In the genomic region with DNA sequence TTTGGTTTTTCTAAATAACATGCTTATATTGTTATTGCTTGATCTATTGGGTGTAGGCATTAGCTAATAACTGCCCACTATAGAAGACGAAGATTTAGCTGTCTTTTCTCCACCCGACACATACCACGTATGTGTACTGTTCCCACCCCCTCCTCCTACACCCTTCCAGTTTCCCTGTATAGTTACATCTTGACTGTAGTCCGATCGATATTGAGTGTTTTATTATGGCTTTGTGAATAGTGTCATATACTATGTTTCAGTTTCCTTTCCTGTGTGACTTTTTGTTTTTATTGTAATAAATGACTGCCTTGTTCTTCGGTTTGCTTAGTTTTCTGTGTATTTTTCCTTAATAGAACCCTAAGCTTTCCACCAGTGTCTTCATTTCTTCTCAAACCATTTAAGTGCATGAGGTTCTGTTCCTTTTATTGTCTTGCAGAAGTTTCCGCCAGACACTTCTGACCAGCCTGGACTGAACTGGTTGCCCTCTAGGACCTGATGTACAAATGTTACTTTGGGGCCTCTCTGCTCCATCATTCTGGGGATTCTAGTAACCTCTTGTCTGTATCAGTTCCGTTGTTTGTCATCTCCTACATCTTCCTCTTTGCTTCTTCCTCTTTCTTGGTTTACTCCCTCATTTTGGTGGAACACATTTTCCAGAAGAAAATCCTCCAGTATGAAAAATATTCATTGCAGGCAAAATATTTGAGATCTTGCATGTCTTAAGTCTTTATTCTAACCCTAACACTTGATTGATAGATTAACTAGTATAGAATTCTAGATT, we compare ENCODE assay signal across 11 cellular contexts.
DNase-seq lines count a peak whose midpoint lies in the region; ATAC-seq lines count a peak whose summit lies in the region.
"Had no signal": no experiment of that assay in that cellular context is flagged by ENCODE, and none has a peak within 500 bp of the region (broad histone marks: within the 10 kb centered on the region; RNA-seq: fewer than 3 reads in every experiment).

No MANE protein-coding gene starts in this region.

- no peak overlapping the region for H4K91ac ChIP-seq in mesenchymal stem cell (ENCODE audit: low read length)

- peaks cover 60% of the 10 kb centered on the region for H3K4me1 Mint-ChIP-seq in dendritic cell treated with granulocyte-macrophage colony-stimulating factor and Interleukin-4, amounts not matched to agents 40 ng/mL and 50 ng/mL, for 4 days (ENCODE audit: low read depth)

- no peaks in the 10 kb centered on the region for H3K4me1 ChIP-seq in mesenchymal stem cell (ENCODE audit: control insufficient read depth, insufficient read depth, low read depth, low read length)

- H2BK12ac ChIP-seq in mesenchymal stem cell (ENCODE audit: low read length in 2 of 2): no peak overlapping the region

- no peak overlapping the region for H2AK5ac ChIP-seq in mesenchymal stem cell (ENCODE audit: low read length, severe bottlenecking)

- no peak overlapping the region for H2AFZ ChIP-seq in mesenchymal stem cell (ENCODE audit: low read depth, low read length)

- no peak overlapping the region for H2BK120ac ChIP-seq in mesenchymal stem cell (ENCODE audit: low read depth, low read length)

- no peak overlapping the region for H3K18ac ChIP-seq in mesenchymal stem cell (ENCODE audit: low read depth in 1 of 2, low read length in 2 of 2)

- H3K4me2 ChIP-seq in mesenchymal stem cell (ENCODE audit: low read length, poor library complexity, severe bottlenecking): no peak overlapping the region

- H3K36me3 ChIP-seq in mesenchymal stem cell (ENCODE audit: control insufficient read depth in 1 of 2, insufficient read depth in 2 of 2, low read depth in 1 of 2, low read length in 2 of 2): no peaks in the 10 kb centered on the region
- H3K36me3 ChIP-seq: pancreas had no signal

- H3K9me3 Mint-ChIP-seq in dendritic cell treated with granulocyte-macrophage colony-stimulating factor and Interleukin-4, amounts not matched to agents 40 ng/mL and 50 ng/mL, for 4 days: peaks cover 5% of the 10 kb centered on the region

- H2BK15ac ChIP-seq in mesenchymal stem cell (ENCODE audit: low read depth, poor library complexity, severe bottlenecking): no peak overlapping the region

- no peak overlapping the region for H3K9ac ChIP-seq in mesenchymal stem cell (ENCODE audit: low read length)

- peak; percentile 42 for ATAC-seq in GM18519 (IDR thresholded peaks at IDR 0.05; ENCODE audit: low FRiP score, unreplicated experiment)
- peak; percentile 60 for ATAC-seq in GM21423 (IDR thresholded peaks at IDR 0.05; ENCODE audit: unreplicated experiment)
- ATAC-seq in HG03432 (IDR thresholded peaks at IDR 0.05; ENCODE audit: unreplicated experiment): peak; percentile 75

- H3K4ac ChIP-seq in mesenchymal stem cell (ENCODE audit: low read depth in 1 of 2, low read length in 2 of 2): no peak overlapping the region

- no peak overlapping the region for H3K27ac ChIP-seq in mesenchymal stem cell (ENCODE audit: low read length, poor library complexity, severe bottlenecking)
- H3K27ac ChIP-seq: pancreas had no signal

- 84% methylated on average over 6 of the region's 8 CpGs for WGBS in mesenchymal stem cell

- H4K8ac ChIP-seq in mesenchymal stem cell (ENCODE audit: low read length): no peak overlapping the region

- peak overlapping the region; percentile 88 for H3K27ac Mint-ChIP-seq in dendritic cell treated with granulocyte-macrophage colony-stimulating factor and Interleukin-4, amounts not matched to agents 40 ng/mL and 50 ng/mL, for 4 days
- H3K27ac Mint-ChIP-seq: brain had no signal

- H3K14ac ChIP-seq in mesenchymal stem cell (ENCODE audit: low read length in 2 of 2): no peak overlapping the region

- no peaks in the 10 kb centered on the region for H3K79me1 ChIP-seq in mesenchymal stem cell (replicated peaks; ENCODE audit: low read length, poor library complexity, severe bottlenecking)

- H3K27me3 Mint-ChIP-seq in dendritic cell treated with granulocyte-macrophage colony-stimulating factor and Interleukin-4, amounts not matched to agents 40 ng/mL and 50 ng/mL, for 4 days: no peaks in the 10 kb centered on the region

- no peak for DNase-seq in NCI-H524 treated with DMSO at 0.1 percent for 48 hours (lab: John Stamatoyannopoulos, UW)
- no peak for DNase-seq in GM19240 (ENCODE audit: insufficient read length, low spot score)
- DNase-seq in epidermal melanocyte (ENCODE audit: insufficient read length, low spot score): no peak
- no peak for DNase-seq in mesenchymal stem cell
- DNase-seq: pancreas; stimulated activated naive CD4-positive, alpha-beta T cell treated with Interleukin-2 at 50 U/mL for 16 hours had no signal

- H3K36me3 Mint-ChIP-seq in dendritic cell treated with granulocyte-macrophage colony-stimulating factor and Interleukin-4, amounts not matched to agents 40 ng/mL and 50 ng/mL, for 4 days (ENCODE audit: low read depth): peaks cover 57% of the 10 kb centered on the region

- no peak overlapping the region for H3K4me3 ChIP-seq in mesenchymal stem cell (ENCODE audit: insufficient read depth in 1 of 2, low read depth in 1 of 2, low read length in 2 of 2)
- H3K4me3 ChIP-seq: pancreas had no signal

- no peak overlapping the region for H2BK5ac ChIP-seq in mesenchymal stem cell (ENCODE audit: low read depth, low read length, poor library complexity, severe bottlenecking)

- H3K4me3 Mint-ChIP-seq in dendritic cell treated with granulocyte-macrophage colony-stimulating factor and Interleukin-4, amounts not matched to agents 40 ng/mL and 50 ng/mL, for 4 days: peak overlapping the region; percentile 47
- H3K4me3 Mint-ChIP-seq: brain had no signal

- H3K9me3 ChIP-seq in mesenchymal stem cell (ENCODE audit: control insufficient read depth, low read length): no peaks in the 10 kb centered on the region
- H3K9me3 ChIP-seq: pancreas had no signal

- peaks cover 3 to 15% of the 10 kb centered on the region in 2 experiments for H3K27me3 ChIP-seq in mesenchymal stem cell (ENCODE audit: control insufficient read depth in 1 of 2, insufficient read depth in 1 of 2, low read length in 2 of 2)
- H3K27me3 ChIP-seq: pancreas had no signal

- intact Hi-C loops in dendritic cell treated with granulocyte-macrophage colony-stimulating factor and Interleukin-4, amounts not matched to agents 40 ng/mL and 50 ng/mL, for 4 days (cut with micrococcal nuclease): loop anchor here (5.0 to 10.0 kb wide), 3 partner anchors 45 to 167 kb away; a partner anchor contains a TSS

- H3K23ac ChIP-seq in mesenchymal stem cell (ENCODE audit: low read length in 2 of 2): no peak overlapping the region
